Comparison of ENCODE assay signal across 22 cellular contexts in the genomic region with DNA sequence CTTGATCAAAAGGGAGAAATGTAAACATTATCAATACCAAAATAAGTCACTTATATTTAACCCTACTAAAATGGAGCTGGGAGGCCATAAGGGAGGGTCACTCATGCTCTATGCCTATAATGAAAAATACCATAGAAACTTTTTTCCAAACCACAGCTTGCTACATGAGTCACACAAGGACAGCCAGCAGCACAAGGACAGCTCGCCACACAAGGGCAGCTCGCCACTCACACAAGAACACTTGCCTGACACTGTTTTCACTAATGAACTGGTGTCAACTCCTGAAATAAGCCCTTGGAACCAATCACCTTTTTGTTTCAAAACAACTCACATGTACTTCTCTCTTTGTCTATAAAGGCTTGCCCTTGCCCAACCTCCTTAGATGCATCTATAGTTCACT. TPM values are rescaled to one million over a fixed set of nuclear protein-coding genes. Genes with fewer than 3 reads are reported as not detected.
DNase-seq lines count a peak whose midpoint lies in the region; ATAC-seq, FAIRE-seq and TF ChIP-seq lines count a peak whose summit lies in the region.
"Had no signal": no experiment of that assay in that cellular context is flagged by ENCODE, and none has a peak within 500 bp of the region (broad histone marks: within the 10 kb centered on the region; RNA-seq: fewer than 3 reads in every experiment).

No MANE protein-coding gene starts in this region.

- H2AFZ ChIP-seq in GM12878 (ENCODE audit: control insufficient read depth, low read depth, low read length) = no peak overlapping the region

- H3K4me3 ChIP-seq in GM12864 (ENCODE audit: low read depth, low read length) (no peak overlapping the region), GM12878 (0 out of 2 replicates have a peak overlapping the region, but pooled peaks have one; percentile 25)
- H3K4me3 ChIP-seq: ascending aorta, left lung, SJCRH30, skin epidermis, thyroid gland had no signal

- H3K9ac ChIP-seq in GM12878 (ENCODE audit: control insufficient read depth, insufficient read depth, low read length) = no peak overlapping the region

- peak overlapping the region; percentile 30; the same call in 1 of the 2 replicates for H3K4me2 ChIP-seq in GM12878 (ENCODE audit: control insufficient read depth, insufficient read depth)

- SMC1A ChIA-PET in GM12878 (lab: Charles Lee; ENCODE audit: uncharacterized antibody, unreplicated experiment) = interaction anchor here (1.1 to 2.4 kb wide), 8 partner anchors 17 to 59 kb away, joined by 3 to 9 read pairs (median 5); no protein-coding TSS in a partner anchor

- no peaks in the 10 kb centered on the region for H3K36me3 ChIP-seq in GM12878 (ENCODE audit: control insufficient read depth in 2 of 2, insufficient read depth in 2 of 2, low read length in 1 of 2)
- H3K36me3 ChIP-seq: ascending aorta, left lung, SJCRH30, thyroid gland had no signal

- H3K4me1 ChIP-seq in GM12878 (ENCODE audit: control insufficient read depth, insufficient read depth, low read length) = peaks cover 16% of the 10 kb centered on the region
- H3K4me1 ChIP-seq: ascending aorta, Caco-2, left lung, SJCRH30, thyroid gland had no signal

- no TSS peak for BruUV-seq in GM12878 (replicated peaks; lab: Mats Ljungman, UMichigan)

- 0% methylated on average over 2 of the region's 2 CpGs for WGBS in GM12878 (ENCODE audit: insufficient coverage, insufficient replicate concordance, low lambda C conversion rate, missing lambda C conversion rate)

- TF ChIP-seq POLR2A in GM12878 (IDR thresholded peaks at IDR 0.05; ENCODE audit: low read depth, low read length) = no peak
- no peak for TF ChIP-seq POLR2A in GM12891 (IDR thresholded peaks at IDR 0.05; ENCODE audit: low read depth, low read length)
- TF ChIP-seq POLR2A in GM18505 (IDR thresholded peaks at IDR 0.05; ENCODE audit: borderline replicate concordance, extremely low read depth, insufficient read depth, insufficient read length) = no peak

- intact Hi-C loops in GM12878 (cut with micrococcal nuclease; ENCODE audit: unreplicated experiment) = loop anchor here (2.0 kb wide), 1 partner anchor 48 kb away; no protein-coding TSS in a partner anchor

- FAIRE-seq in GM19239 (lab: Jason Lieb, UNC) (peak; percentile 64), GM12878 (lab: Jason Lieb, UNC) (no peak), GM12891 (lab: Jason Lieb, UNC) (no peak)
- FAIRE-seq: colon, endometrium had no signal

- H3K27me3 ChIP-seq in GM12878 (replicated peaks in 1 of 2; ENCODE audit: control insufficient read depth in 2 of 2, insufficient read depth in 2 of 2, low read length in 1 of 2) = no peaks in the 10 kb centered on the region
- H3K27me3 ChIP-seq: ascending aorta, left lung, SJCRH30, thyroid gland had no signal

- DNase-seq in GM12864 (ENCODE audit: low read depth) (peak; percentile 8), GM19239 (ENCODE audit: insufficient read length, low spot score) (no peak), GM12878 (ENCODE audit: low read depth, low spot score) (peak; percentile 38), amygdala (lab: John Stamatoyannopoulos, UW) (no peak), GM12891 (ENCODE audit: insufficient read length, low spot score) (no peak)
- DNase-seq: Caco-2, left lung, NCI-H1930, NCI-H524, SJCRH30, thyroid gland had no signal

- no peak for TF ChIP-seq EP300 in GM12878 (IDR thresholded peaks at IDR 0.05; ENCODE audit: borderline replicate concordance in 1 of 2, control insufficient read depth in 1 of 2, low read depth in 2 of 2, low read length in 2 of 2)

- no peak overlapping the region for H3K27ac ChIP-seq in GM12878 (ENCODE audit: control insufficient read depth, insufficient read depth)
- H3K27ac ChIP-seq: ascending aorta, left lung, SJCRH30, skin epidermis, thyroid gland had no signal

- ATAC-seq in HG03095 (IDR thresholded peaks at IDR 0.05; ENCODE audit: unreplicated experiment) (peak; percentile 45), GM12878 (peak; percentile 85), HG02642 (IDR thresholded peaks at IDR 0.05; ENCODE audit: poor library complexity, unreplicated experiment) (no peak), GM18505 (IDR thresholded peaks at IDR 0.05; ENCODE audit: unreplicated experiment) (no peak)
- ATAC-seq: activated CD4-positive, CD25-positive, alpha-beta regulatory T cell treated with anti-CD3 and anti-CD28 coated beads, Interleukin-2, amount 50 U/mL, for 24 hours; left lung had no signal

- RAD21 ChIA-PET in GM12878 (lab: Charles Lee; ENCODE audit: unreplicated experiment) = interaction anchor here (1.0 to 2.1 kb wide), 7 partner anchors 15 to 159 kb away, joined by 3 to 13 read pairs (median 4); no protein-coding TSS in a partner anchor

- H3K79me2 ChIP-seq in GM12878 (ENCODE audit: control insufficient read depth, insufficient read depth, low read length) = no peaks in the 10 kb centered on the region

- in situ Hi-C loops in GM12878 (cut with MboI) = no loop called here

- TF ChIP-seq RAD21 in GM12878 (IDR thresholded peaks at IDR 0.05; ENCODE audit: insufficient read depth, low read depth, low read length) = no peak

- CTCF ChIA-PET in GM12878 (lab: Yijun Ruan, JAX) = interaction anchor here (1.6 to 2.3 kb wide), 3 partner anchors 16 to 60 kb away, joined by 4 to 9 read pairs (median 8); no protein-coding TSS in a partner anchor

- no peaks in the 10 kb centered on the region for H4K20me1 ChIP-seq in GM12878 (ENCODE audit: control insufficient read depth, insufficient read depth)

- POLR2A ChIA-PET in GM12878 (lab: Charles Lee) = interaction anchor here (1.0 to 2.0 kb wide), 2 partner anchors 23 to 49 kb away, joined by 3 to 9 read pairs; no protein-coding TSS in a partner anchor

- H3K9me3 ChIP-seq in GM12878 (replicated peaks; ENCODE audit: control insufficient read depth, insufficient read depth, low read length) = no peaks in the 10 kb centered on the region
- H3K9me3 ChIP-seq: ascending aorta, left lung, SJCRH30, thyroid gland had no signal

- TF ChIP-seq CTCF in GM12864 (IDR thresholded peaks at IDR 0.05; ENCODE audit: low read depth, low read length, missing control alignments) (no peak), GM12878 (IDR thresholded peaks at IDR 0.05 in 2 of 3, conservative IDR thresholded peaks at IDR 0.05 in 1 of 3; ENCODE audit: control insufficient read depth in 2 of 3, extremely low read depth in 1 of 3, insufficient read depth in 1 of 3, low read depth in 3 of 3, low read length in 3 of 3) (no peak)

TF ChIP-seq in GM12878, 131 proteins besides CTCF, POLR2A, EP300 and RAD21:
- TF ChIP-seq ZBED1 (IDR thresholded peaks at IDR 0.05; ENCODE audit: borderline replicate concordance) (no peak), SMARCA5 (IDR thresholded peaks at IDR 0.05) (0 out of 2 replicates have a peak, but pooled peaks have one; percentile 13), ZNF622 (IDR thresholded peaks at IDR 0.05) (no peak), NR2C1 (IDR thresholded peaks at IDR 0.05) (no peak), RUNX3 (IDR thresholded peaks at IDR 0.05; ENCODE audit: low read length) (peak; percentile 42), YBX1 (IDR thresholded peaks at IDR 0.05) (no peak), JUNB (IDR thresholded peaks at IDR 0.05) (peak; percentile 9; the same call in 1 of the 2 replicates), ESRRA (IDR thresholded peaks at IDR 0.05; ENCODE audit: low read length) (no peak)
TF ChIP-seq in GM12878: peak in this region for 3.

TF ChIP-seq in GM12891, 5 proteins besides CTCF, POLR2A, EP300 and RAD21:
- no peak for TF ChIP-seq SPI1 (IDR thresholded peaks at IDR 0.05; ENCODE audit: low read depth, low read length)
- TF ChIP-seq POLR2AphosphoS5 (IDR thresholded peaks at IDR 0.05; ENCODE audit: low read depth, low read length) = no peak
- TF ChIP-seq POU2F2 (IDR thresholded peaks at IDR 0.05; ENCODE audit: low read depth, low read length) = no peak

RNA-seq across cellular contexts. Expression of a gene that starts 43.3 kb away (rescaled TPM):
- total RNA-seq in GM12878 (2013; cell fraction: nucleolus; rRNA removed) = 83.6 and 99.6 TPM in 2 replicates
- total RNA-seq in GM12878 (2014; rRNA removed) (1.3 and 2.3 TPM in 2 replicates), GM12878 (2014; rRNA removed; fragmentation: Illumina TruSeq; extraction: Trizol) (0.88 and 1.2 TPM in 2 replicates), GM12878 (2021) (1.4 and 2.1 TPM in 2 replicates)
- polyA plus RNA-seq in GM12878 (2011; ENCODE audit: low read depth) = 0.21 TPM
- polyA plus RNA-seq in GM12878 (2011; rRNA removed) (3.2 and 5.7 TPM in 2 replicates), GM12878 (2014; fragmentation: Illumina TruSeq; extraction: Trizol) (0.60 and 0.76 TPM in 2 replicates), GM12878 (2014; fragmentation: Nextera tagmentation; extraction: Ambion mirVana) (1 to 10 TPM in 1 of 2 experiments, under 1 TPM in 1; 0.38 to 1.2 TPM), GM12878 (2014; rRNA removed) (1.2 and 1.4 TPM in 2 replicates), GM12878 (2016; fragmentation: Nextera tagmentation; extraction: Ambion mirVana) (1 to 10 TPM; 1.4 to 1.6 TPM)
- 3.7 and 4.0 TPM in 2 replicates for polyA plus RNA-seq in GM12878 (2011; cell fraction: cytosol; rRNA removed)
- polyA plus RNA-seq in GM12878 (2011; cell fraction: nucleus; rRNA removed) = 12.6 and 17.6 TPM in 2 replicates
- polyA plus RNA-seq in GM12878 (2012) = 0.64 and 1.5 TPM in 2 replicates
- 6.7 and 11.3 TPM in 2 replicates for polyA minus RNA-seq in GM12878 (2011; rRNA and poly(A)+ RNA removed)
- 0.94 and 1.3 TPM in 2 replicates for polyA minus RNA-seq in GM12878 (2011; cell fraction: cytosol; rRNA and poly(A)+ RNA removed)
- polyA minus RNA-seq in GM12878 (2011; cell fraction: nucleus; rRNA and poly(A)+ RNA removed) = 12.0 and 23.8 TPM in 2 replicates
- polyA plus RNA-seq in GM12891 (2012; ENCODE audit: low read depth, missing spikeins) = 1.2 TPM
- total RNA-seq: ascending aorta; Caco-2; LHCN-M2; osteocyte; SJCRH30; T-helper 2 cell treated with Interferon-gamma antibody and Interleukin-4, amounts not matched to agents 100 ng/mL and 5 ng/mL, for 36 hours had no signal

Comparison
In these comparisons a context has a peak if more than half of its experiments do, and no peak if none do; other contexts are left out.
1. DNase-seq: peak in GM12864 (single experiment) and GM12878 (single experiment); none in GM19239 (single experiment), amygdala (0 of 56) and GM12891 (single experiment).
2. ATAC-seq: peak in HG03095 (single experiment) and GM12878 (single experiment); none in HG02642 (single experiment) and GM18505 (single experiment).